Comparison of ENCODE assay signal across 8 cellular contexts in genomic region chr12:12890492-12890814, GRCh38. TPM values are rescaled to one million over a fixed set of nuclear protein-coding genes. Genes with fewer than 3 reads are reported as not detected.
DNase-seq lines count a peak whose midpoint lies in the region; ATAC-seq, FAIRE-seq and TF ChIP-seq lines count a peak whose summit lies in the region.

No MANE protein-coding gene starts in this region.

- WGBS in lung, 2 donors = 22 to 24% methylated on average over 12 of the region's 12 CpGs

- FAIRE-seq in bronchial epithelial cell (lab: Jason Lieb, UNC) = no peak

- intact Hi-C loops in Right ventricle myocardium inferior (cut with DNase I) (loop anchor here (10.0 kb wide), 1 partner anchor 56 kb away; no protein-coding TSS in a partner anchor), vagina (cut with DNase I) (no loop called here), natural killer cell (cut with micrococcal nuclease) (loop anchor here (10.0 kb wide), 1 partner anchor 106 kb away; the partner anchor contains the start of gene APOLD1)

- H3K27ac ChIP-seq in cardiac muscle cell = no peak overlapping the region
- H3K27ac ChIP-seq in lung (ENCODE audit: low read depth in 1 of 2, low read length in 1 of 2) = peak overlapping the region in 1 of 2 donors; percentile 89
- peak overlapping the region; percentile 87 for H3K27ac ChIP-seq in vagina

- H3K36me3 ChIP-seq in cardiac muscle cell (no peaks in the 10 kb centered on the region), bronchial epithelial cell (ENCODE audit: control insufficient read depth, insufficient read depth, low read length) (no peaks in the 10 kb centered on the region), lung (ENCODE audit: control insufficient read depth in 2 of 2, insufficient read depth in 2 of 2, low read length in 2 of 2) (no peaks in the 10 kb centered on the region), vagina (no peaks in the 10 kb centered on the region)

- no peak overlapping the region for H3K27ac Mint-ChIP-seq in natural killer cell

- DNase-seq in cardiac muscle cell (ENCODE audit: low read depth in 1 of 2, low spot score in 1 of 2) (peak; percentile 23 to 43), Right ventricle myocardium inferior (ENCODE audit: missing footprints) (no peak), bronchial epithelial cell (ENCODE audit: low read depth) (no peak), lung (ENCODE audit: low spot score) (peak; percentile 53), vagina (ENCODE audit: extremely low spot score in 2 of 2) (no peak), amygdala (lab: John Stamatoyannopoulos, UW) (no peak), natural killer cell (no peak)

- H3K4me1 ChIP-seq in cardiac muscle cell (ENCODE audit: low read depth) (peaks cover 6% of the 10 kb centered on the region), lung (ENCODE audit: control insufficient read depth in 2 of 2, insufficient read depth in 2 of 2, low read length in 2 of 2) (peaks cover 0 to 5% of the 10 kb centered on the region in 2 donors), vagina (peaks cover 28% of the 10 kb centered on the region)

- peaks cover 25% of the 10 kb centered on the region for H3K27me3 ChIP-seq in cardiac muscle cell
- no peaks in the 10 kb centered on the region for H3K27me3 ChIP-seq in bronchial epithelial cell (ENCODE audit: control insufficient read depth, insufficient read depth, low read length)
- H3K27me3 ChIP-seq in lung (ENCODE audit: control insufficient read depth, insufficient read depth) = no peaks in the 10 kb centered on the region
- H3K27me3 ChIP-seq in vagina = no peaks in the 10 kb centered on the region

- TF ChIP-seq POLR2A in vagina (IDR thresholded peaks at IDR 0.05) = no peak

- no peaks in the 10 kb centered on the region for H3K36me3 Mint-ChIP-seq in natural killer cell

- peak overlapping the region; percentile 34 for H3K4me3 ChIP-seq in cardiac muscle cell
- H3K4me3 ChIP-seq in bronchial epithelial cell (ENCODE audit: low read depth, low read length) = peak overlapping the region; percentile 58
- no peak overlapping the region for H3K4me3 ChIP-seq in lung
- H3K4me3 ChIP-seq in vagina = peak overlapping the region; percentile 52 to 54

- H3K4me1 Mint-ChIP-seq in natural killer cell = no peaks in the 10 kb centered on the region

- H3K9me3 Mint-ChIP-seq in natural killer cell = no peaks in the 10 kb centered on the region

- H3K4me3 Mint-ChIP-seq in natural killer cell = no peak overlapping the region

- H3K9me3 ChIP-seq in cardiac muscle cell (ENCODE audit: low read depth) (no peaks in the 10 kb centered on the region), lung (ENCODE audit: control insufficient read depth in 2 of 2, insufficient read depth in 1 of 2, low read length in 1 of 2) (no peaks in the 10 kb centered on the region), vagina (no peaks in the 10 kb centered on the region)

- ATAC-seq in Right ventricle myocardium inferior (no peak), lung (ENCODE audit: insufficient read depth, low FRiP score) (peak; percentile 7), GM21723 (IDR thresholded peaks at IDR 0.05; ENCODE audit: unreplicated experiment) (no peak), natural killer cell (no peak)

- no peak for TF ChIP-seq CTCF in cardiac muscle cell (IDR thresholded peaks at IDR 0.05; ENCODE audit: low read depth, low read length)
- no peak for TF ChIP-seq CTCF in bronchial epithelial cell (IDR thresholded peaks at IDR 0.05; ENCODE audit: insufficient read depth, low read length, severe bottlenecking)
- no peak for TF ChIP-seq CTCF in lung (IDR thresholded peaks at IDR 0.05; ENCODE audit: control extremely low read depth, extremely low read depth)
- TF ChIP-seq CTCF in vagina (IDR thresholded peaks at IDR 0.05) = no peak
- no peak for TF ChIP-seq CTCF in natural killer cell (IDR thresholded peaks at IDR 0.05)

- H3K27me3 Mint-ChIP-seq in natural killer cell (ENCODE audit: low read depth in 2 of 2) = peaks cover 43 to 47% of the 10 kb centered on the region in 2 donors

RNA-seq across cellular contexts. Expression of gene GPRC5A, which starts 0.9 kb away (rescaled TPM):
- total RNA-seq in cardiac muscle cell (0.53 and 1.5 TPM in 2 replicates), Right ventricle myocardium inferior (1.7 TPM), bronchial epithelial cell (16.1 and 19.3 TPM in 2 replicates), lung (100 to 1,000 TPM; 212 to 418 TPM), vagina (26.8 TPM), natural killer cell (under 1 TPM in 2 of 3 donors, not detected in 1; 0.09 to 0.28 TPM)
- polyA plus RNA-seq in cardiac muscle cell (0.23 and 0.24 TPM in 2 replicates), lung (100 to 1,000 TPM; 117 to 131 TPM)

Comparison
In these comparisons a context has a peak if more than half of its experiments do, and no peak if none do; other contexts are left out.
1. DNase-seq: peak in cardiac muscle cell (2 of 2) and lung (single experiment); none in Right ventricle myocardium inferior (single experiment), bronchial epithelial cell (single experiment), vagina (0 of 2), amygdala (0 of 56) and natural killer cell (single experiment).